ENCODE assay signal across 21 cellular contexts in genomic region chr3:177084616-177085015, GRCh38.
"Had no signal": no experiment of that assay in that cellular context is flagged by ENCODE, and none has a peak within 500 bp of the region (broad histone marks: within the 10 kb centered on the region; RNA-seq: fewer than 3 reads in every experiment).

No MANE protein-coding gene starts in this region.

- H3K27me3 ChIP-seq: adrenal gland, left lung, right atrium auricular region, suprapubic skin, transverse colon, vagina had no signal

- H3K9me3 Mint-ChIP-seq: stimulated activated naive CD8-positive, alpha-beta T cell treated with anti-CD3 and anti-CD28 coated beads, Interleukin-15, amount 100 ng/mL, for 72 hours; T-helper 2 cell treated with Interferon-gamma antibody and Interleukin-4, amounts not matched to agents 5 μg/mL and 100 μg/mL, for 36 hours had no signal

- H3K27ac ChIP-seq: adrenal gland, epithelial cell of prostate, left lung, right atrium auricular region, suprapubic skin, transverse colon, vagina had no signal

- ATAC-seq: activated CD4-positive, CD25-positive, alpha-beta regulatory T cell treated with anti-CD3 and anti-CD28 coated beads, Interleukin-2, amount 50 U/mL, for 24 hours; left lung; stimulated activated naive CD8-positive, alpha-beta T cell treated with anti-CD3 and anti-CD28 coated beads, Interleukin-15, amount 100 ng/mL, for 72 hours had no signal

- H3K9me3 ChIP-seq: adrenal gland, left lung, prostate gland, right atrium auricular region, suprapubic skin, transverse colon, vagina had no signal

- H3K36me3 ChIP-seq: adrenal gland, left lung, prostate gland, right atrium auricular region, suprapubic skin, transverse colon, vagina had no signal

- H3K4me3 Mint-ChIP-seq: neural crest cell; stimulated activated naive CD8-positive, alpha-beta T cell treated with anti-CD3 and anti-CD28 coated beads, Interleukin-15, amount 100 ng/mL, for 72 hours; T-helper 2 cell treated with Interferon-gamma antibody and Interleukin-4, amounts not matched to agents 5 μg/mL and 100 μg/mL, for 36 hours had no signal

- H3K27ac Mint-ChIP-seq: stimulated activated naive CD8-positive, alpha-beta T cell treated with anti-CD3 and anti-CD28 coated beads, Interleukin-15, amount 100 ng/mL, for 72 hours; T-helper 2 cell treated with Interferon-gamma antibody and Interleukin-4, amounts not matched to agents 5 μg/mL and 100 μg/mL, for 36 hours had no signal

- H3K27me3 Mint-ChIP-seq: stimulated activated naive CD8-positive, alpha-beta T cell treated with anti-CD3 and anti-CD28 coated beads, Interleukin-15, amount 100 ng/mL, for 72 hours had no signal

- H3K4me3 ChIP-seq: adrenal gland, left lung, prostate gland, right atrium auricular region, suprapubic skin, transverse colon, vagina had no signal

- DNase-seq: activated CD8-positive, alpha-beta memory T cell treated with anti-CD3 and anti-CD28 coated beads for 24 hours; activated CD8-positive, alpha-beta memory T cell treated with anti-CD3 and anti-CD28 coated beads, Interleukin-2, amount 50 U/mL, for 48 hours; activated effector memory CD4-positive, alpha-beta T cell treated with Interleukin-2 at 50 U/mL for 16 hours; activated naive CD4-positive, alpha-beta T cell treated with anti-CD3 and anti-CD28 coated beads, Interleukin-2, amount 50 U/mL, for 16 hours; activated T-cell treated with anti-CD3 and anti-CD28 coated beads, Interleukin-2, amount 50 U/mL, for 48 hours; adrenal gland; effector memory CD4-positive, alpha-beta T cell; foreskin melanocyte; glutamatergic neuron; left lung; mammary epithelial cell; stimulated activated naive CD8-positive, alpha-beta T cell treated with anti-CD3 and anti-CD28 coated beads, Interleukin-15, amount 100 ng/mL, for 72 hours; transverse colon had no signal
